8 cellular contexts compared by ENCODE assay signal in genomic region chr9:41643571-41644221, GRCh38.
DNase-seq lines count a peak whose midpoint lies in the region; ATAC-seq and TF ChIP-seq lines count a peak whose summit lies in the region.
"Not testable (repeated sequence)": the region's sequence is repeated elsewhere in the genome, so short reads cannot be mapped to it uniquely, and the experiment has no call there.

No MANE protein-coding gene starts in this region.

- not testable (repeated sequence) for H3K4me1 Mint-ChIP-seq in CD4-positive, CD25-positive, alpha-beta regulatory T cell

- H3K27me3 Mint-ChIP-seq in CD4-positive, CD25-positive, alpha-beta regulatory T cell: not testable (repeated sequence)

- peak overlapping the region in 2 of 4 donors; percentile 43 to 55 for H3K4me3 Mint-ChIP-seq in CD4-positive, CD25-positive, alpha-beta regulatory T cell

- ATAC-seq in CD4-positive, CD25-positive, alpha-beta regulatory T cell (ENCODE audit: low read depth in 2 of 2): peak in 1 of 2 donors; percentile 74
- peak; percentile 100 for ATAC-seq in GM21381 (IDR thresholded peaks at IDR 0.05; ENCODE audit: unreplicated experiment)
- peak; percentile 100 for ATAC-seq in HG03442 (IDR thresholded peaks at IDR 0.05; ENCODE audit: unreplicated experiment)

- peak overlapping the region in 1 of 3 donors; percentile 72 for H3K27ac Mint-ChIP-seq in CD4-positive, CD25-positive, alpha-beta regulatory T cell

- H3K9me3 Mint-ChIP-seq in CD4-positive, CD25-positive, alpha-beta regulatory T cell: not testable (repeated sequence)

- H3K9me3 ChIP-seq in CD4-positive, CD25-positive, alpha-beta regulatory T cell (ENCODE audit: control insufficient read depth in 2 of 2, low read length in 2 of 2); NT2/D1 (ENCODE audit: insufficient read depth, low read length): not testable (repeated sequence)

- not testable (repeated sequence) for H3K36me3 ChIP-seq in CD4-positive, CD25-positive, alpha-beta regulatory T cell (ENCODE audit: control insufficient read depth, insufficient read depth, low read length); NT2/D1 (ENCODE audit: insufficient read depth, insufficient read length, low read length)

- H3K4me1 ChIP-seq in CD4-positive, CD25-positive, alpha-beta regulatory T cell (ENCODE audit: control insufficient read depth, insufficient read depth, low read length, poor library complexity, severe bottlenecking); NT2/D1 (ENCODE audit: insufficient read depth, insufficient read length): not testable (repeated sequence)

- TF ChIP-seq CTCF in epithelial cell of esophagus (IDR thresholded peaks at IDR 0.05; ENCODE audit: insufficient read depth, low read depth, low read length, missing control alignments): peak; percentile 7

- DNase-seq in CD4-positive, CD25-positive, alpha-beta regulatory T cell: peak; percentile 9 to 59 (median 40)
- DNase-seq in NT2/D1 (ENCODE audit: low read depth, low spot score) (peak; percentile 1), epithelial cell of esophagus (ENCODE audit: low read depth) (peak; percentile 53), midbrain (lab: John Stamatoyannopoulos, UW) (peak; percentile 72)
- peak; percentile 64 for DNase-seq in activated T-cell treated with anti-CD3 and anti-CD28 coated beads, Interleukin-2, amount 50 U/mL, for 1 hour
- DNase-seq in stimulated activated CD4-positive, alpha-beta T cell treated with anti-CD3 and anti-CD28 coated beads, TNF-alpha, amount 100 ng/mL, for 24 hours (ENCODE audit: low read depth in 3 of 3): peak in 2 of 3 experiments; percentile 31 to 51

- H3K4me3 ChIP-seq in CD4-positive, CD25-positive, alpha-beta regulatory T cell (ENCODE audit: low read depth, low read length): peak overlapping the region; percentile 26
- not testable (repeated sequence) for H3K4me3 ChIP-seq in NT2/D1 (ENCODE audit: insufficient read length, low read depth)
- H3K4me3 ChIP-seq in epithelial cell of esophagus (ENCODE audit: low read length): peak overlapping the region; percentile 33

- not testable (repeated sequence) for H3K27me3 ChIP-seq in CD4-positive, CD25-positive, alpha-beta regulatory T cell (ENCODE audit: control insufficient read depth, insufficient read depth, low read length); NT2/D1 (ENCODE audit: insufficient read depth, insufficient read length)

- not testable (repeated sequence) for H3K9ac ChIP-seq in NT2/D1 (ENCODE audit: insufficient read length, low read depth)

- not testable (repeated sequence) for H3K27ac ChIP-seq in CD4-positive, CD25-positive, alpha-beta regulatory T cell (ENCODE audit: insufficient read depth, low read length, poor library complexity, severe bottlenecking)

- not testable (repeated sequence) for H3K36me3 Mint-ChIP-seq in CD4-positive, CD25-positive, alpha-beta regulatory T cell

Comparison
In these comparisons a context has a peak if more than half of its experiments do, and no peak if none do; other contexts are left out.
1. DNase-seq: peak in every context shown above with its lines; median percentile 72 in midbrain; 64 in activated T-cell treated with anti-CD3 and anti-CD28 coated beads, Interleukin-2, amount 50 U/mL, for 1 hour; 53 in epithelial cell of esophagus; 41 in stimulated activated CD4-positive, alpha-beta T cell treated with anti-CD3 and anti-CD28 coated beads, TNF-alpha, amount 100 ng/mL, for 24 hours; 40 in CD4-positive, CD25-positive, alpha-beta regulatory T cell; 1 in NT2/D1.